ENCODE assay signal across 1 cellular context in the genomic region with DNA sequence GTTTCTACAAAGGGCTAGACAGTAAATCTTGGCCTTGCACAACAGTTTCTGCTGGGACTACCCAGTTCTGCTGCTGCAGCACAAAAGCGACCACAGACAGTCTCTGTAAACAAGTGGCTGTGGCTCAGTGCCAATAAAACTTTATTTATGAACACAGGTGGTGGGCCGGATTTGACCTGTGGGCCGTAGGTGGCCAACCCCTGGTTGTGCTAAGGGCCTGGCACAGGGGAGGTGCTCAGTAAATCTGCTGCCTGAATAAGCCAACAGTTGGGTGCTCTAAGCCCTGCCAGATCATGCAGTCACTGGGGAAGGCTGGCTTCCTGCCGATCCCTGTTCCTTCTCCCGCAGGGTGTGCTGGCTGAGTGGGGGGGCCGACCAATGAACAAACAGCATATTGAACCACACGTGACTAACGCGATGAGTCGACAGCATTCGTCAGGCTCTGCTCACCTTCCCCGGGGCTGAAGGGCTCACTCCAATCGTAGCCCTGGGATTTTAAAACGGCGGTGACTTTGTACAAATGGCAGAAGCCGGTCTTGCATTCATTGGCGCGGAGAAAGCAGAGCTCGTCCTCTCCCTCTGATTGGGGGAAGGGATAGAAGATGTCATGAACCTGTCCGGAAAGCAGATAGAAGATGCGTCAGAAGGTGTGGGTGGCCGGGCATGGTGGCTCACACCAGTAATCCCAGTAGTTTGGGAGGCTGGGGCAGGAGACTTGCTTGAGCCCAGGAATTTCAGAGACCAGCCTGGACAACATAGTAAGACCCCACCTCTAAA.
TF ChIP-seq lines count a peak whose summit lies in the region.

No MANE protein-coding gene starts in this region.

TF ChIP-seq in HEK293, 187 proteins besides CTCF, POLR2A, EP300 and RAD21 (continued from another document and continues in another):
- TF ChIP-seq, protein P1, sequence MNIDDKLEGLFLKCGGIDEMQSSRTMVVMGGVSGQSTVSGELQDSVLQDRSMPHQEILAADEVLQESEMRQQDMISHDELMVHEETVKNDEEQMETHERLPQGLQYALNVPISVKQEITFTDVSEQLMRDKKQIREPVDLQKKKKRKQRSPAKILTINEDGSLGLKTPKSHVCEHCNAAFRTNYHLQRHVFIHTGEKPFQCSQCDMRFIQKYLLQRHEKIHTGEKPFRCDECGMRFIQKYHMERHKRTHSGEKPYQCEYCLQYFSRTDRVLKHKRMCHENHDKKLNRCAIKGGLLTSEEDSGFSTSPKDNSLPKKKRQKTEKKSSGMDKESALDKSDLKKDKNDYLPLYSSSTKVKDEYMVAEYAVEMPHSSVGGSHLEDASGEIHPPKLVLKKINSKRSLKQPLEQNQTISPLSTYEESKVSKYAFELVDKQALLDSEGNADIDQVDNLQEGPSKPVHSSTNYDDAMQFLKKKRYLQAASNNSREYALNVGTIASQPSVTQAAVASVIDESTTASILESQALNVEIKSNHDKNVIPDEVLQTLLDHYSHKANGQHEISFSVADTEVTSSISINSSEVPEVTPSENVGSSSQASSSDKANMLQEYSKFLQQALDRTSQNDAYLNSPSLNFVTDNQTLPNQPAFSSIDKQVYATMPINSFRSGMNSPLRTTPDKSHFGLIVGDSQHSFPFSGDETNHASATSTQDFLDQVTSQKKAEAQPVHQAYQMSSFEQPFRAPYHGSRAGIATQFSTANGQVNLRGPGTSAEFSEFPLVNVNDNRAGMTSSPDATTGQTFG (tag by site-specific recombination; IDR thresholded peaks at IDR 0.05; ENCODE audit: borderline replicate concordance), result no peak
- TF ChIP-seq OVOL3 (tag by site-specific recombination; IDR thresholded peaks at IDR 0.05), result no peak
- no peak for TF ChIP-seq ZNF433 (tag by site-specific recombination; IDR thresholded peaks at IDR 0.05; ENCODE audit: low read depth)
- no peak for TF ChIP-seq ZEB2 (tag by site-specific recombination; IDR thresholded peaks at IDR 0.05)
- peak; percentile 96 for TF ChIP-seq ZNF121 (tag by site-specific recombination; IDR thresholded peaks at IDR 0.05)
- peak; percentile 19; the same call in 1 of the 2 replicates for TF ChIP-seq KLF8 (tag by site-specific recombination; IDR thresholded peaks at IDR 0.05)
- no peak for TF ChIP-seq KLF1 (tag by site-specific recombination; IDR thresholded peaks at IDR 0.05)
- TF ChIP-seq, protein P2, sequence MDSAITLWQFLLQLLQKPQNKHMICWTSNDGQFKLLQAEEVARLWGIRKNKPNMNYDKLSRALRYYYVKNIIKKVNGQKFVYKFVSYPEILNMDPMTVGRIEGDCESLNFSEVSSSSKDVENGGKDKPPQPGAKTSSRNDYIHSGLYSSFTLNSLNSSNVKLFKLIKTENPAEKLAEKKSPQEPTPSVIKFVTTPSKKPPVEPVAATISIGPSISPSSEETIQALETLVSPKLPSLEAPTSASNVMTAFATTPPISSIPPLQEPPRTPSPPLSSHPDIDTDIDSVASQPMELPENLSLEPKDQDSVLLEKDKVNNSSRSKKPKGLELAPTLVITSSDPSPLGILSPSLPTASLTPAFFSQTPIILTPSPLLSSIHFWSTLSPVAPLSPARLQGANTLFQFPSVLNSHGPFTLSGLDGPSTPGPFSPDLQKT (IDR thresholded peaks at IDR 0.05; ENCODE audit: borderline replicate concordance, low read depth, low read length), result no peak
- no peak for TF ChIP-seq YY2 (tag by site-specific recombination; IDR thresholded peaks at IDR 0.05)
- peak; percentile 84 for TF ChIP-seq ZBTB8A (tag by site-specific recombination; IDR thresholded peaks at IDR 0.05)
- TF ChIP-seq, protein P3, sequence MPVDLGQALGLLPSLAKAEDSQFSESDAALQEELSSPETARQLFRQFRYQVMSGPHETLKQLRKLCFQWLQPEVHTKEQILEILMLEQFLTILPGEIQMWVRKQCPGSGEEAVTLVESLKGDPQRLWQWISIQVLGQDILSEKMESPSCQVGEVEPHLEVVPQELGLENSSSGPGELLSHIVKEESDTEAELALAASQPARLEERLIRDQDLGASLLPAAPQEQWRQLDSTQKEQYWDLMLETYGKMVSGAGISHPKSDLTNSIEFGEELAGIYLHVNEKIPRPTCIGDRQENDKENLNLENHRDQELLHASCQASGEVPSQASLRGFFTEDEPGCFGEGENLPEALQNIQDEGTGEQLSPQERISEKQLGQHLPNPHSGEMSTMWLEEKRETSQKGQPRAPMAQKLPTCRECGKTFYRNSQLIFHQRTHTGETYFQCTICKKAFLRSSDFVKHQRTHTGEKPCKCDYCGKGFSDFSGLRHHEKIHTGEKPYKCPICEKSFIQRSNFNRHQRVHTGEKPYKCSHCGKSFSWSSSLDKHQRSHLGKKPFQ (tag by site-specific recombination; IDR thresholded peaks at IDR 0.05), result no peak
- TF ChIP-seq ZNF792 (tag by site-specific recombination; IDR thresholded peaks at IDR 0.05), result no peak
- TF ChIP-seq, protein P4, sequence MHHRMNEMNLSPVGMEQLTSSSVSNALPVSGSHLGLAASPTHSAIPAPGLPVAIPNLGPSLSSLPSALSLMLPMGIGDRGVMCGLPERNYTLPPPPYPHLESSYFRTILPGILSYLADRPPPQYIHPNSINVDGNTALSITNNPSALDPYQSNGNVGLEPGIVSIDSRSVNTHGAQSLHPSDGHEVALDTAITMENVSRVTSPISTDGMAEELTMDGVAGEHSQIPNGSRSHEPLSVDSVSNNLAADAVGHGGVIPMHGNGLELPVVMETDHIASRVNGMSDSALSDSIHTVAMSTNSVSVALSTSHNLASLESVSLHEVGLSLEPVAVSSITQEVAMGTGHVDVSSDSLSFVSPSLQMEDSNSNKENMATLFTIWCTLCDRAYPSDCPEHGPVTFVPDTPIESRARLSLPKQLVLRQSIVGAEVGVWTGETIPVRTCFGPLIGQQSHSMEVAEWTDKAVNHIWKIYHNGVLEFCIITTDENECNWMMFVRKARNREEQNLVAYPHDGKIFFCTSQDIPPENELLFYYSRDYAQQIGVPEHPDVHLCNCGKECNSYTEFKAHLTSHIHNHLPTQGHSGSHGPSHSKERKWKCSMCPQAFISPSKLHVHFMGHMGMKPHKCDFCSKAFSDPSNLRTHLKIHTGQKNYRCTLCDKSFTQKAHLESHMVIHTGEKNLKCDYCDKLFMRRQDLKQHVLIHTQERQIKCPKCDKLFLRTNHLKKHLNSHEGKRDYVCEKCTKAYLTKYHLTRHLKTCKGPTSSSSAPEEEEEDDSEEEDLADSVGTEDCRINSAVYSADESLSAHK (tag by site-specific recombination; IDR thresholded peaks at IDR 0.05), result no peak
- TF ChIP-seq IKZF3 (tag by site-specific recombination; IDR thresholded peaks at IDR 0.05), result peak; percentile 26; the same call in 1 of the 2 replicates
- no peak for TF ChIP-seq ZNF202 (tag by site-specific recombination; IDR thresholded peaks at IDR 0.05; ENCODE audit: borderline replicate concordance)
- TF ChIP-seq ZNF350 (tag by site-specific recombination; IDR thresholded peaks at IDR 0.05), result no peak
- TF ChIP-seq, protein P5, sequence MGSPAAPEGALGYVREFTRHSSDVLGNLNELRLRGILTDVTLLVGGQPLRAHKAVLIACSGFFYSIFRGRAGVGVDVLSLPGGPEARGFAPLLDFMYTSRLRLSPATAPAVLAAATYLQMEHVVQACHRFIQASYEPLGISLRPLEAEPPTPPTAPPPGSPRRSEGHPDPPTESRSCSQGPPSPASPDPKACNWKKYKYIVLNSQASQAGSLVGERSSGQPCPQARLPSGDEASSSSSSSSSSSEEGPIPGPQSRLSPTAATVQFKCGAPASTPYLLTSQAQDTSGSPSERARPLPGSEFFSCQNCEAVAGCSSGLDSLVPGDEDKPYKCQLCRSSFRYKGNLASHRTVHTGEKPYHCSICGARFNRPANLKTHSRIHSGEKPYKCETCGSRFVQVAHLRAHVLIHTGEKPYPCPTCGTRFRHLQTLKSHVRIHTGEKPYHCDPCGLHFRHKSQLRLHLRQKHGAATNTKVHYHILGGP (tag by site-specific recombination; IDR thresholded peaks at IDR 0.05), result no peak
- TF ChIP-seq, protein P6, sequence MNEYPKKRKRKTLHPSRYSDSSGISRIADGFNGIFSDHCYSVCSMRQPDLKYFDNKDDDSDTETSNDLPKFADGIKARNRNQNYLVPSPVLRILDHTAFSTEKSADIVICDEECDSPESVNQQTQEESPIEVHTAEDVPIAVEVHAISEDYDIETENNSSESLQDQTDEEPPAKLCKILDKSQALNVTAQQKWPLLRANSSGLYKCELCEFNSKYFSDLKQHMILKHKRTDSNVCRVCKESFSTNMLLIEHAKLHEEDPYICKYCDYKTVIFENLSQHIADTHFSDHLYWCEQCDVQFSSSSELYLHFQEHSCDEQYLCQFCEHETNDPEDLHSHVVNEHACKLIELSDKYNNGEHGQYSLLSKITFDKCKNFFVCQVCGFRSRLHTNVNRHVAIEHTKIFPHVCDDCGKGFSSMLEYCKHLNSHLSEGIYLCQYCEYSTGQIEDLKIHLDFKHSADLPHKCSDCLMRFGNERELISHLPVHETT (tag by site-specific recombination; IDR thresholded peaks at IDR 0.05), result no peak
- no peak for TF ChIP-seq GFI1B (tag by site-specific recombination; IDR thresholded peaks at IDR 0.05)
- TF ChIP-seq ZNF596 (tag by site-specific recombination; IDR thresholded peaks at IDR 0.05), result no peak
- TF ChIP-seq ZNF426 (tag by site-specific recombination; IDR thresholded peaks at IDR 0.05), result no peak
- TF ChIP-seq, protein P7, sequence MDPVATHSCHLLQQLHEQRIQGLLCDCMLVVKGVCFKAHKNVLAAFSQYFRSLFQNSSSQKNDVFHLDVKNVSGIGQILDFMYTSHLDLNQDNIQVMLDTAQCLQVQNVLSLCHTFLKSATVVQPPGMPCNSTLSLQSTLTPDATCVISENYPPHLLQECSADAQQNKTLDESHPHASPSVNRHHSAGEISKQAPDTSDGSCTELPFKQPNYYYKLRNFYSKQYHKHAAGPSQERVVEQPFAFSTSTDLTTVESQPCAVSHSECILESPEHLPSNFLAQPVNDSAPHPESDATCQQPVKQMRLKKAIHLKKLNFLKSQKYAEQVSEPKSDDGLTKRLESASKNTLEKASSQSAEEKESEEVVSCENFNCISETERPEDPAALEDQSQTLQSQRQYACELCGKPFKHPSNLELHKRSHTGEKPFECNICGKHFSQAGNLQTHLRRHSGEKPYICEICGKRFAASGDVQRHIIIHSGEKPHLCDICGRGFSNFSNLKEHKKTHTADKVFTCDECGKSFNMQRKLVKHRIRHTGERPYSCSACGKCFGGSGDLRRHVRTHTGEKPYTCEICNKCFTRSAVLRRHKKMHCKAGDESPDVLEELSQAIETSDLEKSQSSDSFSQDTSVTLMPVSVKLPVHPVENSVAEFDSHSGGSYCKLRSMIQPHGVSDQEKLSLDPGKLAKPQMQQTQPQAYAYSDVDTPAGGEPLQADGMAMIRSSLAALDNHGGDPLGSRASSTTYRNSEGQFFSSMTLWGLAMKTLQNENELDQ (tag by site-specific recombination; IDR thresholded peaks at IDR 0.05; ENCODE audit: low read depth), result no peak
- peak; percentile 50; the same call in 1 of the 2 replicates for TF ChIP-seq ZNF184 (tag by site-specific recombination; IDR thresholded peaks at IDR 0.05)
- TF ChIP-seq, protein P8, sequence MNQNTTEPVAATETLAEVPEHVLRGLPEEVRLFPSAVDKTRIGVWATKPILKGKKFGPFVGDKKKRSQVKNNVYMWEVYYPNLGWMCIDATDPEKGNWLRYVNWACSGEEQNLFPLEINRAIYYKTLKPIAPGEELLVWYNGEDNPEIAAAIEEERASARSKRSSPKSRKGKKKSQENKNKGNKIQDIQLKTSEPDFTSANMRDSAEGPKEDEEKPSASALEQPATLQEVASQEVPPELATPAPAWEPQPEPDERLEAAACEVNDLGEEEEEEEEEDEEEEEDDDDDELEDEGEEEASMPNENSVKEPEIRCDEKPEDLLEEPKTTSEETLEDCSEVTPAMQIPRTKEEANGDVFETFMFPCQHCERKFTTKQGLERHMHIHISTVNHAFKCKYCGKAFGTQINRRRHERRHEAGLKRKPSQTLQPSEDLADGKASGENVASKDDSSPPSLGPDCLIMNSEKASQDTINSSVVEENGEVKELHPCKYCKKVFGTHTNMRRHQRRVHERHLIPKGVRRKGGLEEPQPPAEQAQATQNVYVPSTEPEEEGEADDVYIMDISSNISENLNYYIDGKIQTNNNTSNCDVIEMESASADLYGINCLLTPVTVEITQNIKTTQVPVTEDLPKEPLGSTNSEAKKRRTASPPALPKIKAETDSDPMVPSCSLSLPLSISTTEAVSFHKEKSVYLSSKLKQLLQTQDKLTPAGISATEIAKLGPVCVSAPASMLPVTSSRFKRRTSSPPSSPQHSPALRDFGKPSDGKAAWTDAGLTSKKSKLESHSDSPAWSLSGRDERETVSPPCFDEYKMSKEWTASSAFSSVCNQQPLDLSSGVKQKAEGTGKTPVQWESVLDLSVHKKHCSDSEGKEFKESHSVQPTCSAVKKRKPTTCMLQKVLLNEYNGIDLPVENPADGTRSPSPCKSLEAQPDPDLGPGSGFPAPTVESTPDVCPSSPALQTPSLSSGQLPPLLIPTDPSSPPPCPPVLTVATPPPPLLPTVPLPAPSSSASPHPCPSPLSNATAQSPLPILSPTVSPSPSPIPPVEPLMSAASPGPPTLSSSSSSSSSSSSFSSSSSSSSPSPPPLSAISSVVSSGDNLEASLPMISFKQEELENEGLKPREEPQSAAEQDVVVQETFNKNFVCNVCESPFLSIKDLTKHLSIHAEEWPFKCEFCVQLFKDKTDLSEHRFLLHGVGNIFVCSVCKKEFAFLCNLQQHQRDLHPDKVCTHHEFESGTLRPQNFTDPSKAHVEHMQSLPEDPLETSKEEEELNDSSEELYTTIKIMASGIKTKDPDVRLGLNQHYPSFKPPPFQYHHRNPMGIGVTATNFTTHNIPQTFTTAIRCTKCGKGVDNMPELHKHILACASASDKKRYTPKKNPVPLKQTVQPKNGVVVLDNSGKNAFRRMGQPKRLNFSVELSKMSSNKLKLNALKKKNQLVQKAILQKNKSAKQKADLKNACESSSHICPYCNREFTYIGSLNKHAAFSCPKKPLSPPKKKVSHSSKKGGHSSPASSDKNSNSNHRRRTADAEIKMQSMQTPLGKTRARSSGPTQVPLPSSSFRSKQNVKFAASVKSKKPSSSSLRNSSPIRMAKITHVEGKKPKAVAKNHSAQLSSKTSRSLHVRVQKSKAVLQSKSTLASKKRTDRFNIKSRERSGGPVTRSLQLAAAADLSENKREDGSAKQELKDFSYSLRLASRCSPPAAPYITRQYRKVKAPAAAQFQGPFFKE (tag by site-specific recombination; IDR thresholded peaks at IDR 0.05; ENCODE audit: borderline replicate concordance), result no peak
- TF ChIP-seq GLIS1 (tag by site-specific recombination; IDR thresholded peaks at IDR 0.05), result peak; percentile 92
- TF ChIP-seq ZNF707 (tag by site-specific recombination; IDR thresholded peaks at IDR 0.05), result no peak
- TF ChIP-seq, protein P9, sequence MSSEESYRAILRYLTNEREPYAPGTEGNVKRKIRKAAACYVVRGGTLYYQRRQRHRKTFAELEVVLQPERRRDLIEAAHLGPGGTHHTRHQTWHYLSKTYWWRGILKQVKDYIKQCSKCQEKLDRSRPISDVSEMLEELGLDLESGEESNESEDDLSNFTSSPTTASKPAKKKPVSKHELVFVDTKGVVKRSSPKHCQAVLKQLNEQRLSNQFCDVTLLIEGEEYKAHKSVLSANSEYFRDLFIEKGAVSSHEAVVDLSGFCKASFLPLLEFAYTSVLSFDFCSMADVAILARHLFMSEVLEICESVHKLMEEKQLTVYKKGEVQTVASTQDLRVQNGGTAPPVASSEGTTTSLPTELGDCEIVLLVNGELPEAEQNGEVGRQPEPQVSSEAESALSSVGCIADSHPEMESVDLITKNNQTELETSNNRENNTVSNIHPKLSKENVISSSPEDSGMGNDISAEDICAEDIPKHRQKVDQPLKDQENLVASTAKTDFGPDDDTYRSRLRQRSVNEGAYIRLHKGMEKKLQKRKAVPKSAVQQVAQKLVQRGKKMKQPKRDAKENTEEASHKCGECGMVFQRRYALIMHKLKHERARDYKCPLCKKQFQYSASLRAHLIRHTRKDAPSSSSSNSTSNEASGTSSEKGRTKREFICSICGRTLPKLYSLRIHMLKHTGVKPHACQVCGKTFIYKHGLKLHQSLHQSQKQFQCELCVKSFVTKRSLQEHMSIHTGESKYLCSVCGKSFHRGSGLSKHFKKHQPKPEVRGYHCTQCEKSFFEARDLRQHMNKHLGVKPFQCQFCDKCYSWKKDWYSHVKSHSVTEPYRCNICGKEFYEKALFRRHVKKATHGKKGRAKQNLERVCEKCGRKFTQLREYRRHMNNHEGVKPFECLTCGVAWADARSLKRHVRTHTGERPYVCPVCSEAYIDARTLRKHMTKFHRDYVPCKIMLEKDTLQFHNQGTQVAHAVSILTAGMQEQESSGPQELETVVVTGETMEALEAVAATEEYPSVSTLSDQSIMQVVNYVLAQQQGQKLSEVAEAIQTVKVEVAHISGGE (tag by site-specific recombination; conservative IDR thresholded peaks at IDR 0.05; ENCODE audit: low read depth), result no peak
